In genomic region chr2:12226653-12227052, GRCh38 we compare ENCODE assay signal across 28 cellular contexts.
"Had no signal": no experiment of that assay in that cellular context is flagged by ENCODE, and none has a peak within 500 bp of the region (broad histone marks: within the 10 kb centered on the region; RNA-seq: fewer than 3 reads in every experiment).

No MANE protein-coding gene starts in this region.

- ATAC-seq: activated CD8-positive, alpha-beta T cell treated with anti-CD3 and anti-CD28 coated beads for 36 hours; body of pancreas had no signal

- H3K27ac ChIP-seq: adrenal gland, body of pancreas, brain microvascular endothelial cell, breast epithelium, VCaP had no signal

- H3K27me3 ChIP-seq: adrenal gland, body of pancreas, brain microvascular endothelial cell, breast epithelium had no signal

- H3K36me3 ChIP-seq: adrenal gland, brain microvascular endothelial cell, breast epithelium had no signal

- DNase-seq: activated B cell treated with CpG ODN at 0.5 μM for 24 hours; activated CD4-positive, alpha-beta memory T cell treated with anti-CD3 and anti-CD28 coated beads for 36 hours; activated CD4-positive, alpha-beta T cell treated with anti-CD3 and anti-CD28 coated beads for 4 hours; activated CD4-positive, alpha-beta T cell treated with anti-CD3 and anti-CD28 coated beads, Interleukin-2, amount 10 ng/mL, durations not matched to agents 24 days and 14 days; activated CD4-positive, alpha-beta T cell treated with anti-CD3 and anti-CD28 coated beads, Interleukin-2, amount 50 U/mL, for 1 hour; activated CD4-positive, alpha-beta T cell treated with anti-CD3 and anti-CD28 coated beads, Interleukin-2, amount 50 U/mL, for 4 hours; activated CD4-positive, CD25-positive, alpha-beta regulatory T cell treated with anti-CD3 and anti-CD28 coated beads, Interleukin-2, amount 50 U/mL, for 72 hours; activated CD8-positive, alpha-beta memory T cell treated with anti-CD3 and anti-CD28 coated beads, Interleukin-2, amount 50 U/mL, for 4 hours; activated CD8-positive, alpha-beta T cell treated with anti-CD3 and anti-CD28 coated beads for 36 hours; activated effector memory CD4-positive, alpha-beta T cell treated with Interleukin-2 at 50 U/mL for 16 hours; activated gamma-delta T cell; activated naive CD4-positive, alpha-beta T cell treated with anti-CD3 and anti-CD28 coated beads, Interleukin-2, amount 10 ng/mL, durations not matched to agents 7 days and 5 days; activated naive CD4-positive, alpha-beta T cell treated with Interleukin-2 at 50 U/mL for 16 hours; activated T-cell treated with anti-CD3 and anti-CD28 coated beads for 4 hours; activated T-cell treated with anti-CD3 and anti-CD28 coated beads, Interleukin-2, amount 50 U/mL, for 1 hour; activated T-cell treated with anti-CD3 and anti-CD28 coated beads, Interleukin-2, amount 50 U/mL, for 48 hours; adrenal gland; amniotic stem cell; aorta; body of pancreas; brain microvascular endothelial cell; caudate nucleus; SW 1271; T-helper 1 cell; T-helper 2 cell; T-helper 9 cell had no signal

- H3K4me3 ChIP-seq: adrenal gland, body of pancreas, breast epithelium had no signal

- H3K4me1 ChIP-seq: adrenal gland, body of pancreas, breast epithelium had no signal
